In genomic region chr16:11535494-11535893, GRCh38 we compare ENCODE assay signal across 22 cellular contexts. TPM values are rescaled to one million over a fixed set of nuclear protein-coding genes. Genes with fewer than 3 reads are reported as not detected.
DNase-seq lines count a peak whose midpoint lies in the region; ATAC-seq, FAIRE-seq and TF ChIP-seq lines count a peak whose summit lies in the region.
"Had no signal": no experiment of that assay in that cellular context is flagged by ENCODE, and none has a peak within 500 bp of the region (broad histone marks: within the 10 kb centered on the region; RNA-seq: fewer than 3 reads in every experiment).

No MANE protein-coding gene starts in this region.

- H3K9me3 Mint-ChIP-seq in progenitor cell of endocrine pancreas (ENCODE audit: low read depth) = no peaks in the 10 kb centered on the region
- H3K9me3 Mint-ChIP-seq: HFFc6; T-helper 1 cell treated with Interleukin-12 subunit alpha and Interleukin-12 subunit beta and Interleukin-4 antibody, amounts not matched to agents 30 μg/mL and 1 μg/mL, for 36 hours had no signal

- H3K27me3 Mint-ChIP-seq in T-helper 17 cell = no peaks in the 10 kb centered on the region
- H3K27me3 Mint-ChIP-seq in progenitor cell of endocrine pancreas = no peaks in the 10 kb centered on the region

- H3K36me3 Mint-ChIP-seq in T-helper 17 cell (ENCODE audit: low read depth) (no peaks in the 10 kb centered on the region), progenitor cell of endocrine pancreas (ENCODE audit: insufficient read depth) (no peaks in the 10 kb centered on the region)

- TF ChIP-seq CTCF in PC-9 (conservative IDR thresholded peaks at IDR 0.05) (no peak), HepG2 (CRISPR knock-in tag; IDR thresholded peaks at IDR 0.05) (no peak), thyroid gland (IDR thresholded peaks at IDR 0.05) (no peak), progenitor cell of endocrine pancreas (IDR thresholded peaks at IDR 0.05; ENCODE audit: unreplicated experiment) (no peak)

- in situ Hi-C loops in HepG2 (cut with HindIII; ENCODE audit: extremely low pct_ligation_motif_present, low pct_unique_long_range_greater_than_20kb) = loop anchor here (10.0 kb wide), 1 partner anchor 279 kb away; no protein-coding TSS in a partner anchor

- WGBS in HepG2 (ENCODE audit: low lambda C conversion rate) = 8% methylated on average over 11 of the region's 11 CpGs
- WGBS in thyroid gland, 2 donors = 74 to 80% methylated on average over 11 of the region's 11 CpGs

- intact Hi-C loops in PC-9 (cut with micrococcal nuclease; ENCODE audit: unreplicated experiment) (loop anchor here (1.0 to 10.0 kb wide), 3 partner anchors 77 to 179 kb away; no protein-coding TSS in a partner anchor), HepG2 (cut with micrococcal nuclease; ENCODE audit: unreplicated experiment) (no loop called here), thyroid gland (cut with DNase I) (loop anchor here (10.0 kb wide), 1 partner anchor 131 kb away; no protein-coding TSS in a partner anchor)

- H3K79me2 ChIP-seq in PC-9 (ENCODE audit: low read depth) = no peaks in the 10 kb centered on the region
- H3K79me2 ChIP-seq in HepG2 (ENCODE audit: insufficient read depth, low read length) = no peaks in the 10 kb centered on the region

- no TSS peak for BruUV-seq in PC-9 (replicated peaks; lab: Mats Ljungman, UMichigan)
- BruUV-seq in HepG2 (replicated peaks; lab: Mats Ljungman, UMichigan) = no TSS peak

- H3K4me1 Mint-ChIP-seq in T-helper 17 cell (peaks cover 10% of the 10 kb centered on the region), progenitor cell of endocrine pancreas (ENCODE audit: low read depth) (peaks cover 8% of the 10 kb centered on the region)

- POLR2A ChIA-PET in PC-9 (lab: Charles Lee; ENCODE audit: unreplicated experiment) = interaction anchor here (0.6 kb wide), 2 partner anchors 33 to 58 kb away, joined by 4 to 55 read pairs; no protein-coding TSS in a partner anchor
- POLR2A ChIA-PET in HepG2 (lab: Yijun Ruan, JAX) = no interaction called here

- H3K9me3 ChIP-seq in BLaER1 = no peaks in the 10 kb centered on the region
- no peaks in the 10 kb centered on the region for H3K9me3 ChIP-seq in PC-9 (ENCODE audit: insufficient read depth, low read depth)
- H3K9me3 ChIP-seq in HepG2 (ENCODE audit: low read length) = no peaks in the 10 kb centered on the region
- no peaks in the 10 kb centered on the region for H3K9me3 ChIP-seq in T-helper 17 cell (ENCODE audit: control insufficient read depth, low read length, poor library complexity, severe bottlenecking)
- H3K9me3 ChIP-seq in thyroid gland = no peaks in the 10 kb centered on the region
- H3K9me3 ChIP-seq: heart left ventricle, vagina had no signal

- H3K27ac ChIP-seq in BLaER1 (no peak overlapping the region), PC-9 (peak overlapping the region; percentile 39; the same call in 1 of the 2 replicates), HepG2 (ENCODE audit: extremely low read length, insufficient read depth, low read length) (no peak overlapping the region), thyroid gland (no peak overlapping the region)
- H3K27ac ChIP-seq: heart left ventricle had no signal

- H3K27ac Mint-ChIP-seq in T-helper 17 cell = no peak overlapping the region
- H3K27ac Mint-ChIP-seq in progenitor cell of endocrine pancreas = no peak overlapping the region
- H3K27ac Mint-ChIP-seq: HFFc6; T-helper 1 cell treated with Interleukin-12 subunit alpha and Interleukin-12 subunit beta and Interleukin-4 antibody, amounts not matched to agents 30 μg/mL and 1 μg/mL, for 36 hours had no signal

- peaks cover 9% of the 10 kb centered on the region for H3K4me1 ChIP-seq in BLaER1
- peaks cover 26% of the 10 kb centered on the region for H3K4me1 ChIP-seq in PC-9 (replicated peaks; ENCODE audit: insufficient read depth)
- peaks cover 19% of the 10 kb centered on the region for H3K4me1 ChIP-seq in HepG2 (ENCODE audit: insufficient read depth, low read length)
- H3K4me1 ChIP-seq in thyroid gland = peaks cover 0 to 5% of the 10 kb centered on the region in 2 donors

- H3F3A ChIP-seq in PC-9 (ENCODE audit: insufficient read depth, low read depth) = peaks cover 21% of the 10 kb centered on the region; the same call in 1 of the 2 replicates

- no peak overlapping the region for H3K4me3 ChIP-seq in BLaER1
- H3K4me3 ChIP-seq in PC-9 = no peak overlapping the region
- no peak overlapping the region for H3K4me3 ChIP-seq in HepG2 (replicated peaks in 1 of 3; ENCODE audit: insufficient read depth in 1 of 3, low read depth in 2 of 3, low read length in 3 of 3)
- H3K4me3 ChIP-seq in thyroid gland (replicated peaks in 1 of 3) = no peak overlapping the region
- H3K4me3 ChIP-seq: heart left ventricle, vagina had no signal

- no peak for FAIRE-seq in HepG2 (lab: Jason Lieb, UNC)
- FAIRE-seq: GM18507 had no signal

- no peaks in the 10 kb centered on the region for H3K9me2 ChIP-seq in PC-9 (ENCODE audit: insufficient read depth)

- H3K27me3 ChIP-seq in BLaER1 = no peaks in the 10 kb centered on the region
- no peaks in the 10 kb centered on the region for H3K27me3 ChIP-seq in PC-9 (ENCODE audit: insufficient read depth, low read depth)
- peaks cover 0 to 2% of the 10 kb centered on the region in 2 experiments; a peak in 2 of 5 replicates for H3K27me3 ChIP-seq in HepG2 (ENCODE audit: control insufficient read depth in 1 of 2, insufficient read depth in 2 of 2, low read length in 2 of 2)
- no peaks in the 10 kb centered on the region for H3K27me3 ChIP-seq in thyroid gland
- H3K27me3 ChIP-seq: heart left ventricle, vagina had no signal

- H3K9ac ChIP-seq in BLaER1 = no peak overlapping the region
- H3K9ac ChIP-seq in HepG2 (ENCODE audit: insufficient read depth, low read depth, low read length) = no peak overlapping the region

- ATAC-seq in HepG2 (no peak), T-helper 17 cell (no peak), GM19452 (IDR thresholded peaks at IDR 0.05; ENCODE audit: unreplicated experiment) (no peak)
- ATAC-seq: heart left ventricle, Right ventricle myocardium inferior had no signal

- TF ChIP-seq EP300 in HepG2 (IDR thresholded peaks at IDR 0.05; ENCODE audit: low read depth in 2 of 2, low read length in 2 of 2) (no peak), HepG2 (CRISPR knock-in tag; IDR thresholded peaks at IDR 0.05; ENCODE audit: borderline replicate concordance) (no peak)

- peak overlapping the region; percentile 5; the same call in 1 of the 2 replicates for H3K4me2 ChIP-seq in BLaER1
- peak overlapping the region; percentile 27 for H3K4me2 ChIP-seq in PC-9
- no peak overlapping the region for H3K4me2 ChIP-seq in HepG2 (ENCODE audit: low read depth, low read length)

- TF ChIP-seq POLR2A in HepG2 (IDR thresholded peaks at IDR 0.05; ENCODE audit: insufficient read depth in 1 of 2, low read depth in 2 of 2, low read length in 2 of 2) (no peak), thyroid gland (IDR thresholded peaks at IDR 0.05) (no peak)

- H3K4me3 Mint-ChIP-seq in T-helper 17 cell (no peak overlapping the region), progenitor cell of endocrine pancreas (ENCODE audit: low read depth) (no peak overlapping the region)
- H3K4me3 Mint-ChIP-seq: HFFc6; T-helper 1 cell treated with Interleukin-12 subunit alpha and Interleukin-12 subunit beta and Interleukin-4 antibody, amounts not matched to agents 30 μg/mL and 1 μg/mL, for 36 hours had no signal

- H2AFZ ChIP-seq in PC-9 (no peak overlapping the region), HepG2 (ENCODE audit: low read length) (no peak overlapping the region)

- H3K36me3 ChIP-seq in BLaER1 (no peaks in the 10 kb centered on the region), PC-9 (ENCODE audit: low read depth) (no peaks in the 10 kb centered on the region), HepG2 (replicated peaks in 1 of 2; ENCODE audit: control insufficient read depth in 1 of 2, insufficient read depth in 2 of 2, low read length in 2 of 2) (no peaks in the 10 kb centered on the region), thyroid gland (no peaks in the 10 kb centered on the region)
- H3K36me3 ChIP-seq: heart left ventricle, vagina had no signal

- peak; percentile 17 for DNase-seq in HT-29 (ENCODE audit: low spot score)
- DNase-seq in PC-9 = peak; percentile 37 to 93
- DNase-seq in HepG2 (ENCODE audit: low spot score) = peak; percentile 39
- DNase-seq in T-helper 17 cell = no peak
- no peak for DNase-seq in thyroid gland
- no peak for DNase-seq in progenitor cell of endocrine pancreas (ENCODE audit: low spot score, unreplicated experiment)
- DNase-seq: activated gamma-delta T cell treated with Interleukin-2 at 50 U/mL for 16 hours; AML-193; anterior cingulate cortex; DMS53; heart left ventricle; HFFc6; kidney glomerular epithelial cell; NCI-H1048; stimulated activated CD4-positive, alpha-beta T cell treated with anti-CD3 and anti-CD28 coated beads, Interleukin-12 subunit alpha, Interleukin-12 subunit beta, amount 100 ng/mL, for 4 hours; stimulated activated naive CD4-positive, alpha-beta T cell had no signal

- no peak for TF ChIP-seq RAD21 in HepG2 (CRISPR knock-in tag; IDR thresholded peaks at IDR 0.05)

- no peaks in the 10 kb centered on the region for H4K20me1 ChIP-seq in BLaER1
- H4K20me1 ChIP-seq in PC-9 (ENCODE audit: insufficient read depth) = no peaks in the 10 kb centered on the region
- H4K20me1 ChIP-seq in HepG2 (ENCODE audit: insufficient read depth, low read length) = no peaks in the 10 kb centered on the region

- CTCF ChIA-PET in PC-9 (lab: Charles Lee) = no interaction called here
- CTCF ChIA-PET in HepG2 (lab: Yijun Ruan, JAX; ENCODE audit: low intra/inter-chr PET ratio, low total read pairs) = no interaction called here

RNA-seq across cellular contexts. Expression of gene LITAF, which starts 51.2 kb away (rescaled TPM):
- total RNA-seq in HT-29 (2014; rRNA removed; shearing (Covaris generic)) = 116 and 128 TPM in 2 replicates
- 232 and 244 TPM in 2 replicates for total RNA-seq in PC-9 (2021)
- total RNA-seq in HepG2 (2016; rRNA removed; fragmentation: Illumina TruSeq; extraction: Trizol) = 141 and 186 TPM in 2 replicates
- 30.0 and 32.3 TPM in 2 replicates for total RNA-seq in HepG2 (2016; cell fraction: cytosol; rRNA removed; fragmentation: Illumina TruSeq; extraction: Trizol; ENCODE audit: low read depth)
- 139 and 174 TPM in 2 replicates for total RNA-seq in HepG2 (2016; cell fraction: insoluble cytoplasmic fraction; rRNA removed; fragmentation: Illumina TruSeq; extraction: Trizol)
- 118 and 119 TPM in 2 replicates for total RNA-seq in HepG2 (2016; cell fraction: membrane; rRNA removed; fragmentation: Illumina TruSeq; extraction: Trizol)
- 60.6 and 72.1 TPM in 2 replicates for total RNA-seq in HepG2 (2016; cell fraction: nucleus; rRNA removed; fragmentation: Illumina TruSeq; extraction: Trizol)
- 80.1 and 95.5 TPM in 2 replicates for polyA plus RNA-seq in HepG2 (2011; rRNA removed)
- polyA plus RNA-seq in HepG2 (2011; cell fraction: cytosol; rRNA removed) = 121 and 137 TPM in 2 replicates
- polyA plus RNA-seq in HepG2 (2011; cell fraction: nucleus; rRNA removed) = 61.9 and 67.8 TPM in 2 replicates
- 113 and 128 TPM in 2 replicates for polyA plus RNA-seq in HepG2 (2012)
- polyA plus RNA-seq in HepG2 (2016; cell fraction: cytosol; fragmentation: Illumina TruSeq; extraction: Trizol; ENCODE audit: low read depth) = 48.2 and 51.8 TPM in 2 replicates
- 322 and 369 TPM in 2 replicates for polyA plus RNA-seq in HepG2 (2016; cell fraction: insoluble cytoplasmic fraction; fragmentation: Illumina TruSeq; extraction: Trizol; ENCODE audit: low read depth)
- 139 and 153 TPM in 2 replicates for polyA plus RNA-seq in HepG2 (2016; cell fraction: membrane; fragmentation: Illumina TruSeq; extraction: Trizol; ENCODE audit: low read depth)
- 125 and 129 TPM in 2 replicates for polyA plus RNA-seq in HepG2 (2016; cell fraction: nucleus; fragmentation: Illumina TruSeq; extraction: Trizol; ENCODE audit: insufficient read depth, low read depth)
- 155 and 250 TPM in 2 replicates for polyA minus RNA-seq in HepG2 (2011; rRNA and poly(A)+ RNA removed; ENCODE audit: low replicate concordance)
- polyA minus RNA-seq in HepG2 (2011; cell fraction: cytosol; rRNA and poly(A)+ RNA removed) = 71.1 and 86.5 TPM in 2 replicates
- 45.8 and 58.4 TPM in 2 replicates for polyA minus RNA-seq in HepG2 (2011; cell fraction: nucleus; rRNA and poly(A)+ RNA removed)
- 100 to 1,000 TPM in 1 of 2 donors, 10 to 100 TPM in 1; 93.1 to 155 TPM for total RNA-seq in T-helper 17 cell
- 100 to 1,000 TPM; 101 to 136 (median 112) TPM for total RNA-seq in thyroid gland
- total RNA-seq in progenitor cell of endocrine pancreas = 47.6 and 48.6 TPM in 2 replicates

Comparison
In these comparisons a context has a peak if more than half of its experiments do, and no peak if none do; other contexts are left out.
1. DNase-seq: peak in HT-29 (single experiment), PC-9 (2 of 2) and HepG2 (single experiment); none in T-helper 17 cell (0 of 3), thyroid gland (0 of 2) and progenitor cell of endocrine pancreas (single experiment).